In the genomic region with DNA sequence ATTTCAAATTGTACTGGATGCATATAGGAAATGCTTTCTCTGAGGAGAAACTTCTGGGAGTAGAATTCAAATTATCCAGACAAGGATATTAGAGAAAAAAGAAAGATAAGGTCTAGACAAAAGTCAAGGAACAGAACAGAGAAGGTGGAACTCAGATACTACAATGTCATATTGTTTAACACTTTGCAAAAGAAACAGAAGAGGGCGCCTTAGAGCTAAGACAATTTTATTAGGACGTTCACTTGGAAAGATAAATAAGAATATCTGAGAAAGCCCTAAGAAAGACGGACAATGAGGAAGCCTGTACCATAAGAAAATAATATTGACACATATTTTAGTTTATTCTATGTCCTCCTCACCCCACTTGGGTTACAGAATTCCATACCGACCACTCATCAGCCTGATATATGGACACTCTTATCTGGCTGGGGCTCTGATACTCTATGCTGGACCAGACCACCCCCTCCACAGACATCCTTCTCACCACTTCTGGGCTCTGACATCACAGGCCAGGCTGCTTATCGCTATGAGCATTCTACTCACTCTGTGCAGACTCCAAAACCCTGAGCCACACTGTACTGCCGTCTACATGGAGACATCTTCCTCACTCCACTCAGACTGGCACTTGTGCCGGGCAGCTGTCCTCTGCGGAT, we compare ENCODE assay signal across 1 cellular context.
TF ChIP-seq lines count a peak whose summit lies in the region.

No MANE protein-coding gene starts in this region.

TF ChIP-seq in K562, 482 proteins besides CTCF, POLR2A, EP300 and RAD21 (continued from another document and continues in another):
- TF ChIP-seq ZNF609 (CRISPR knock-in tag; IDR thresholded peaks at IDR 0.05; ENCODE audit: borderline replicate concordance) (no peak), CBX1 (IDR thresholded peaks at IDR 0.05; ENCODE audit: low read depth) (no peak), SMC3 (conservative IDR thresholded peaks at IDR 0.05; ENCODE audit: insufficient read depth, low read depth, low read length) (peak; percentile 36; the same call in 1 of the 2 replicates), SMARCB1 (IDR thresholded peaks at IDR 0.05; ENCODE audit: insufficient read length, low read depth) (no peak), HOMEZ (CRISPR knock-in tag; IDR thresholded peaks at IDR 0.05) (no peak), ZBTB26 (CRISPR knock-in tag; IDR thresholded peaks at IDR 0.05) (no peak), CREB1 (IDR thresholded peaks at IDR 0.05) (no peak), CREB1 (CRISPR knock-in tag; IDR thresholded peaks at IDR 0.05) (no peak), CBFA2T3 (IDR thresholded peaks at IDR 0.05) (0 out of 2 replicates have a peak, but pooled peaks have one; percentile 30), ZNF561 (CRISPR knock-in tag; conservative IDR thresholded peaks at IDR 0.05) (no peak), MITF (IDR thresholded peaks at IDR 0.05) (no peak), RBM15 (IDR thresholded peaks at IDR 0.05; ENCODE audit: insufficient read depth, low read length) (no peak), MYBL2 (IDR thresholded peaks at IDR 0.05; ENCODE audit: low read depth) (no peak), MYBL2 (CRISPR knock-in tag; IDR thresholded peaks at IDR 0.05; ENCODE audit: borderline replicate concordance) (no peak), E2F1 (CRISPR knock-in tag; IDR thresholded peaks at IDR 0.05) (no peak), ATF1 (CRISPR knock-in tag; IDR thresholded peaks at IDR 0.05) (no peak), ATF1 (tag; IDR thresholded peaks at IDR 0.05) (0 out of 2 replicates have a peak, but pooled peaks have one; percentile 16), L3MBTL2 (IDR thresholded peaks at IDR 0.05) (no peak), SMARCA4 (IDR thresholded peaks at IDR 0.05) (no peak), ZBTB1 (CRISPR knock-in tag; IDR thresholded peaks at IDR 0.05; ENCODE audit: borderline replicate concordance, low read depth) (no peak), NKRF (IDR thresholded peaks at IDR 0.05; ENCODE audit: borderline replicate concordance) (no peak), KDM2B (CRISPR knock-in tag; IDR thresholded peaks at IDR 0.05) (no peak)
- TF ChIP-seq, protein P1, sequence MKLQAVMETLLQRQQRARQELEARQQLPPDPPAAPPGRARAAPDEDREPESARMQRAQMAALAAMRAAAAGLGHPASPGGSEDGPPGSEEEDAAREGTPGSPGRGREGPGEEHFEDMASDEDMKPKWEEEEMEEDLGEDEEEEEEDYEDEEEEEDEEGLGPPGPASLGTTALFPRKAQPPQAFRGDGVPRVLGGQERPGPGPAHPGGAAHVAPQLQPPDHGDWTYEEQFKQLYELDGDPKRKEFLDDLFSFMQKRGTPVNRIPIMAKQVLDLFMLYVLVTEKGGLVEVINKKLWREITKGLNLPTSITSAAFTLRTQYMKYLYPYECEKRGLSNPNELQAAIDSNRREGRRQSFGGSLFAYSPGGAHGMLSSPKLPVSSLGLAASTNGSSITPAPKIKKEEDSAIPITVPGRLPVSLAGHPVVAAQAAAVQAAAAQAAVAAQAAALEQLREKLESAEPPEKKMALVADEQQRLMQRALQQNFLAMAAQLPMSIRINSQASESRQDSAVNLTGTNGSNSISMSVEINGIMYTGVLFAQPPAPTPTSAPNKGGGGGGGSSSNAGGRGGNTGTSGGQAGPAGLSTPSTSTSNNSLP (IDR thresholded peaks at IDR 0.05; ENCODE audit: borderline replicate concordance, low read depth, low read length), result no peak
- TF ChIP-seq, protein P2, sequence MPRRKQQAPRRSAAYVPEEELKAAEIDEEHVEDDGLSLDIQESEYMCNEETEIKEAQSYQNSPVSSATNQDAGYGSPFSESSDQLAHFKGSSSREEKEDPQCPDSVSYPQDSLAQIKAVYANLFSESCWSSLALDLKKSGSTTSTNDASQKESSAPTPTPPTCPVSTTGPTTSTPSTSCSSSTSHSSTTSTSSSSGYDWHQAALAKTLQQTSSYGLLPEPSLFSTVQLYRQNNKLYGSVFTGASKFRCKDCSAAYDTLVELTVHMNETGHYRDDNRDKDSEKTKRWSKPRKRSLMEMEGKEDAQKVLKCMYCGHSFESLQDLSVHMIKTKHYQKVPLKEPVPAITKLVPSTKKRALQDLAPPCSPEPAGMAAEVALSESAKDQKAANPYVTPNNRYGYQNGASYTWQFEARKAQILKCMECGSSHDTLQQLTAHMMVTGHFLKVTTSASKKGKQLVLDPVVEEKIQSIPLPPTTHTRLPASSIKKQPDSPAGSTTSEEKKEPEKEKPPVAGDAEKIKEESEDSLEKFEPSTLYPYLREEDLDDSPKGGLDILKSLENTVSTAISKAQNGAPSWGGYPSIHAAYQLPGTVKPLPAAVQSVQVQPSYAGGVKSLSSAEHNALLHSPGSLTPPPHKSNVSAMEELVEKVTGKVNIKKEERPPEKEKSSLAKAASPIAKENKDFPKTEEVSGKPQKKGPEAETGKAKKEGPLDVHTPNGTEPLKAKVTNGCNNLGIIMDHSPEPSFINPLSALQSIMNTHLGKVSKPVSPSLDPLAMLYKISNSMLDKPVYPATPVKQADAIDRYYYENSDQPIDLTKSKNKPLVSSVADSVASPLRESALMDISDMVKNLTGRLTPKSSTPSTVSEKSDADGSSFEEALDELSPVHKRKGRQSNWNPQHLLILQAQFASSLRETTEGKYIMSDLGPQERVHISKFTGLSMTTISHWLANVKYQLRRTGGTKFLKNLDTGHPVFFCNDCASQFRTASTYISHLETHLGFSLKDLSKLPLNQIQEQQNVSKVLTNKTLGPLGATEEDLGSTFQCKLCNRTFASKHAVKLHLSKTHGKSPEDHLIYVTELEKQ (CRISPR knock-in tag; IDR thresholded peaks at IDR 0.05), result no peak
- TF ChIP-seq, protein P3, sequence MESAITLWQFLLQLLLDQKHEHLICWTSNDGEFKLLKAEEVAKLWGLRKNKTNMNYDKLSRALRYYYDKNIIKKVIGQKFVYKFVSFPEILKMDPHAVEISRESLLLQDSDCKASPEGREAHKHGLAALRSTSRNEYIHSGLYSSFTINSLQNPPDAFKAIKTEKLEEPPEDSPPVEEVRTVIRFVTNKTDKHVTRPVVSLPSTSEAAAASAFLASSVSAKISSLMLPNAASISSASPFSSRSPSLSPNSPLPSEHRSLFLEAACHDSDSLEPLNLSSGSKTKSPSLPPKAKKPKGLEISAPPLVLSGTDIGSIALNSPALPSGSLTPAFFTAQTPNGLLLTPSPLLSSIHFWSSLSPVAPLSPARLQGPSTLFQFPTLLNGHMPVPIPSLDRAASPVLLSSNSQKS (CRISPR knock-in tag; IDR thresholded peaks at IDR 0.05), result no peak
